Comparison of ENCODE assay signal across 15 cellular contexts in the genomic region with DNA sequence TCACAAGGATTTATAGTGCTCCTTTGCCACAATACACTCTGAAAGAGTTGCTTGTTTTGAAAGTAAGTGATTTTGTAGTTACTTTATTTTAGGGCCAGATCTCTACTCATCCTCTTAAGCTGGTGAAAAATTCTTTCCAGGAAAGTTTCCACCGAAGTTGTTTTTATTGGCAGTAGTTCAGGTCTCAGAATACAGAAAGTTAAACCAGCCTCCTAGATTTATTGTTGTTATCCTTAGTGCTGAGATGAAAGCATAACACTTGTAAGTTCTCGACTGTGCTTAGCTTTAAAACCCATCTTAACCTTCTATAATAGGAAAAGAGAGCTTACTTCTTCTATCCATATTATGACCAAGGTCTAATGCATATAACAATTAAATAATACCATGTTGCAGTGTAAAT.
A peak's percentile ranks its signal among the peaks of the same experiment; 100 is the strongest.
DNase-seq lines count a peak whose midpoint lies in the region; ATAC-seq, FAIRE-seq and TF ChIP-seq lines count a peak whose summit lies in the region.
"Had no signal": no experiment of that assay in that cellular context is flagged by ENCODE, and none has a peak within 500 bp of the region (broad histone marks: within the 10 kb centered on the region; RNA-seq: fewer than 3 reads in every experiment).

No MANE protein-coding gene starts in this region.

- TF ChIP-seq CTCF in retinal pigment epithelial cell (conservative IDR thresholded peaks at IDR 0.05; ENCODE audit: low read depth, low read length), result no peak

- no peak overlapping the region for H3K4me3 ChIP-seq in retinal pigment epithelial cell (ENCODE audit: low read length)
- H3K4me3 ChIP-seq: GM12878, upper lobe of left lung had no signal

- FAIRE-seq in urothelium cell line (lab: Jason Lieb, UNC), result no peak
- FAIRE-seq: D721Med, GM12878 had no signal

- ATAC-seq in SK-N-SH treated with all-trans-retinoic acid at 6 μM for 48 hours (peak; percentile 84), GM18909 (IDR thresholded peaks at IDR 0.05; ENCODE audit: poor library complexity, unreplicated experiment) (no peak), GM19023 (IDR thresholded peaks at IDR 0.05; ENCODE audit: unreplicated experiment) (no peak)
- ATAC-seq: GM12878 had no signal

- DNase-seq in EH (ENCODE audit: low read depth), result peak; percentile 90
- DNase-seq in fibroblast of the conjunctiva (ENCODE audit: low read depth), result peak; percentile 73
- peak; percentile 70 for DNase-seq in retinal pigment epithelial cell (ENCODE audit: low read depth)
- no peak for DNase-seq in urothelium cell line (ENCODE audit: low spot score)
- DNase-seq in NCI-H2107 treated with DMSO at 0.1 percent for 48 hours (lab: John Stamatoyannopoulos, UW; ENCODE audit: unreplicated experiment), result no peak
- DNase-seq: activated CD4-positive, alpha-beta T cell treated with anti-CD3 and anti-CD28 coated beads for 4 hours; activated naive CD4-positive, alpha-beta T cell treated with anti-CD3 and anti-CD28 coated beads, Interleukin-2, amount 50 U/mL, for 16 hours; NCI-H1105; occipital lobe; upper lobe of left lung had no signal

TF ChIP-seq in SK-N-SH treated with all-trans-retinoic acid at 6 μM for 48 hours, 23 proteins besides CTCF, POLR2A, EP300 and RAD21:
- no peak for TF ChIP-seq ARNTL (CRISPR knock-in tag; IDR thresholded peaks at IDR 0.05; ENCODE audit: borderline replicate concordance, low read depth)
- TF ChIP-seq ISL1 (CRISPR knock-in tag; IDR thresholded peaks at IDR 0.05), result peak; percentile 73

Comparison
In these comparisons a context has a peak if more than half of its experiments do, and no peak if none do; other contexts are left out.
1. DNase-seq: peak in EH (single experiment), fibroblast of the conjunctiva (single experiment) and retinal pigment epithelial cell (single experiment); none in urothelium cell line (single experiment) and NCI-H2107 treated with DMSO at 0.1 percent for 48 hours (single experiment).